ENCODE assay signal across 1 cellular context in genomic region chr5:57513785-57514184, GRCh38.
TF ChIP-seq lines count a peak whose summit lies in the region.

No MANE protein-coding gene starts in this region.

TF ChIP-seq in GM12878, 131 proteins besides CTCF, POLR2A, EP300 and RAD21 (continued from another document):
- TF ChIP-seq PAX5 (IDR thresholded peaks at IDR 0.05; ENCODE audit: borderline replicate concordance, low read depth, low read length) (no peak), SRF (IDR thresholded peaks at IDR 0.05; ENCODE audit: low read depth in 2 of 2, low read length in 2 of 2) (no peak), RAD51 (IDR thresholded peaks at IDR 0.05) (no peak), TCF12 (IDR thresholded peaks at IDR 0.05; ENCODE audit: low read depth, low read length) (no peak), PAX8 (IDR thresholded peaks at IDR 0.05) (no peak)
